Comparison of ENCODE assay signal across 13 cellular contexts in genomic region chrX:37754518-37754917, GRCh38. TPM values are rescaled to one million over a fixed set of nuclear protein-coding genes. Genes with fewer than 3 reads are reported as not detected.
DNase-seq lines count a peak whose midpoint lies in the region; ATAC-seq and TF ChIP-seq lines count a peak whose summit lies in the region.
"Had no signal": no experiment of that assay in that cellular context is flagged by ENCODE, and none has a peak within 500 bp of the region (broad histone marks: within the 10 kb centered on the region; RNA-seq: fewer than 3 reads in every experiment).

No MANE protein-coding gene starts in this region.

- no peak for TF ChIP-seq POLR2A in heart left ventricle (IDR thresholded peaks at IDR 0.05)

- H3K27ac ChIP-seq in BLaER1 treated with 17β-estradiol and CSF1 and Interleukin-3, amounts not matched to agents 10 nM and 100 nM = peak overlapping the region; percentile 53 to 97 (median 94); a peak in 21 of 22 replicates
- H3K27ac ChIP-seq in MM.1S (ENCODE audit: low read length) (peak overlapping the region; percentile 99), SK-N-SH (ENCODE audit: low read depth in 2 of 2, low read length in 1 of 2) (no peak overlapping the region), heart left ventricle (peak overlapping the region in 1 of 12 donors; percentile 81)

- CTCF ChIA-PET in SK-N-SH (lab: Yijun Ruan, JAX) = interaction anchor here (1.6 kb wide), 1 partner anchor 9 kb away, joined by 6 read pairs; no protein-coding TSS in a partner anchor

- H3K36me3 ChIP-seq in BLaER1 treated with 17β-estradiol and CSF1 and Interleukin-3, amounts not matched to agents 10 nM and 100 nM = no peaks in the 10 kb centered on the region; a peak in 4 of 22 replicates
- no peaks in the 10 kb centered on the region for H3K36me3 ChIP-seq in MM.1S (replicated peaks; ENCODE audit: insufficient read depth, low read length)
- no peaks in the 10 kb centered on the region for H3K36me3 ChIP-seq in SK-N-SH (replicated peaks in 1 of 2; ENCODE audit: control insufficient read depth in 1 of 2, insufficient read depth in 2 of 2, low read length in 1 of 2)
- no peaks in the 10 kb centered on the region for H3K36me3 ChIP-seq in heart left ventricle
- H3K36me3 ChIP-seq: BE2C had no signal

- H4K20me1 ChIP-seq in BLaER1 treated with 17β-estradiol and CSF1 and Interleukin-3, amounts not matched to agents 10 nM and 100 nM = no peaks in the 10 kb centered on the region
- H4K20me1 ChIP-seq in MM.1S (ENCODE audit: insufficient read depth, low read length) = no peaks in the 10 kb centered on the region
- no peaks in the 10 kb centered on the region for H4K20me1 ChIP-seq in SK-N-SH (ENCODE audit: insufficient read depth)

- H3K4me1 ChIP-seq in BLaER1 treated with 17β-estradiol and CSF1 and Interleukin-3, amounts not matched to agents 10 nM and 100 nM = peaks cover 48 to 84% (median 53%) of the 10 kb centered on the region in 10 experiments
- H3K4me1 ChIP-seq in MM.1S (ENCODE audit: low read length) (peaks cover 54% of the 10 kb centered on the region), SK-N-SH (ENCODE audit: control insufficient read depth in 1 of 2, insufficient read depth in 2 of 2, low read depth in 1 of 2, low read length in 1 of 2) (no peaks in the 10 kb centered on the region), heart left ventricle (peaks cover 0 to 24% (median 0%) of the 10 kb centered on the region in 12 donors)
- H3K4me1 ChIP-seq: BE2C had no signal

- no peaks in the 10 kb centered on the region for H3K9me2 ChIP-seq in MM.1S (replicated peaks; ENCODE audit: insufficient read depth, low read length)
- no peaks in the 10 kb centered on the region for H3K9me2 ChIP-seq in SK-N-SH

- H3K27me3 ChIP-seq in BLaER1 treated with 17β-estradiol and CSF1 and Interleukin-3, amounts not matched to agents 10 nM and 100 nM = no peaks in the 10 kb centered on the region
- no peaks in the 10 kb centered on the region for H3K27me3 ChIP-seq in MM.1S (replicated peaks; ENCODE audit: insufficient read depth, low read length)
- H3K27me3 ChIP-seq in SK-N-SH (ENCODE audit: insufficient read depth) = no peaks in the 10 kb centered on the region
- no peaks in the 10 kb centered on the region for H3K27me3 ChIP-seq in heart left ventricle
- H3K27me3 ChIP-seq: BE2C had no signal

- H3K79me2 ChIP-seq in MM.1S (ENCODE audit: low read length) = no peaks in the 10 kb centered on the region
- no peaks in the 10 kb centered on the region for H3K79me2 ChIP-seq in SK-N-SH (ENCODE audit: insufficient read depth)

- peak overlapping the region; percentile 77 to 94 (median 86) for H3K4me2 ChIP-seq in BLaER1 treated with 17β-estradiol and CSF1 and Interleukin-3, amounts not matched to agents 10 nM and 100 nM
- peak overlapping the region; percentile 61 for H3K4me2 ChIP-seq in MM.1S (ENCODE audit: low read depth, low read length)
- H3K4me2 ChIP-seq in SK-N-SH = no peak overlapping the region

- WGBS in SK-N-SH (ENCODE audit: low lambda C conversion rate) = 14% methylated on average over 2 of the region's 2 CpGs
- whole genome bisulfite sequencing in heart left ventricle, 4 donors = 79 to 96% (median 86%) methylated on average over 2 of the region's 2 CpGs

- ATAC-seq in GM19043 (IDR thresholded peaks at IDR 0.05; ENCODE audit: low read depth, unreplicated experiment) (peak; percentile 13), HG02840 (IDR thresholded peaks at IDR 0.05; ENCODE audit: low FRiP score, unreplicated experiment) (peak; percentile 17), heart left ventricle (no peak)

- TF ChIP-seq CTCF in MM.1S (IDR thresholded peaks at IDR 0.05; ENCODE audit: low read length) = no peak
- TF ChIP-seq CTCF in SK-N-SH (IDR thresholded peaks at IDR 0.05) = no peak
- TF ChIP-seq CTCF in heart left ventricle (IDR thresholded peaks at IDR 0.05) = no peak

- TF ChIP-seq RAD21 in SK-N-SH (IDR thresholded peaks at IDR 0.05; ENCODE audit: low read length) = no peak

- H3K9me3 ChIP-seq in BLaER1 treated with 17β-estradiol and CSF1 and Interleukin-3, amounts not matched to agents 10 nM and 100 nM (replicated peaks in 1 of 11) = peaks cover 0 to 75% (median 58%) of the 10 kb centered on the region in 11 experiments; a peak in 18 of 22 replicates
- H3K9me3 ChIP-seq in MM.1S (replicated peaks; ENCODE audit: insufficient read depth, low read length) = 0 out of 2 replicates have a peak, but pooled peaks cover 3% of the 10 kb centered on the region
- no peaks in the 10 kb centered on the region for H3K9me3 ChIP-seq in SK-N-SH
- no peaks in the 10 kb centered on the region for H3K9me3 ChIP-seq in heart left ventricle
- H3K9me3 ChIP-seq: BE2C had no signal

- peak overlapping the region in 6 of 10 experiments; percentile 2 to 38 (median 14); a peak in 7 of 20 replicates for H3K4me3 ChIP-seq in BLaER1 treated with 17β-estradiol and CSF1 and Interleukin-3, amounts not matched to agents 10 nM and 100 nM
- H3K4me3 ChIP-seq in MM.1S (ENCODE audit: low read length) (no peak overlapping the region; the same call in 1 of the 2 replicates), SK-N-SH (ENCODE audit: low read depth in 2 of 2, low read length in 1 of 2) (no peak overlapping the region), heart left ventricle (no peak overlapping the region)

- POLR2A ChIA-PET in SK-N-SH (lab: Yijun Ruan, JAX) = no interaction called here

- intact Hi-C loops in heart left ventricle (cut with DNase I) = no loop called here

- H2AFZ ChIP-seq in MM.1S (ENCODE audit: low read length) (peak overlapping the region; percentile 44; the same call in 1 of the 2 replicates), SK-N-SH (ENCODE audit: low read depth) (no peak overlapping the region)

- no peak for TF ChIP-seq EP300 in SK-N-SH (IDR thresholded peaks at IDR 0.05; ENCODE audit: borderline replicate concordance in 1 of 2, low read depth in 1 of 2, low read length in 1 of 2)

- H3K9ac ChIP-seq in BLaER1 treated with 17β-estradiol and CSF1 and Interleukin-3, amounts not matched to agents 10 nM and 100 nM = peak overlapping the region; percentile 31 to 86 (median 80); a peak in 20 of 22 replicates
- H3K9ac ChIP-seq in MM.1S (ENCODE audit: low read length) (peak overlapping the region; percentile 28; the same call in 1 of the 2 replicates), SK-N-SH (no peak overlapping the region)

- DNase-seq in MM.1S (no peak), SK-N-SH (no peak), heart left ventricle (no peak), NCI-H2171 (lab: John Stamatoyannopoulos, UW) (no peak), T-helper 9 cell (no peak)
- DNase-seq: BE2C, NCI-H146 had no signal

- H3F3A ChIP-seq in MM.1S (ENCODE audit: insufficient read depth, low read length) (peaks cover 28% of the 10 kb centered on the region), SK-N-SH (replicated peaks; ENCODE audit: insufficient read depth) (no peaks in the 10 kb centered on the region)

TF ChIP-seq in SK-N-SH, 30 proteins besides CTCF, POLR2A, EP300 and RAD21:
- TF ChIP-seq TCF12 (IDR thresholded peaks at IDR 0.05) (no peak), RXRA (IDR thresholded peaks at IDR 0.05; ENCODE audit: borderline replicate concordance, low read depth) (no peak), GABPA (IDR thresholded peaks at IDR 0.05; ENCODE audit: low read depth) (no peak), NFIC (IDR thresholded peaks at IDR 0.05; ENCODE audit: borderline replicate concordance) (no peak)

RNA-seq across cellular contexts. Expression of gene CYBB, which starts 25.3 kb away (rescaled TPM):
- not detected in 2 replicates for polyA plus RNA-seq in SK-N-SH (2012; rRNA removed)
- polyA plus RNA-seq in SK-N-SH (2012; cell fraction: cytosol; rRNA removed) = not detected in 2 replicates
- polyA plus RNA-seq in SK-N-SH (2012; cell fraction: nucleus; rRNA removed) = not detected in 2 replicates
- 100 to 1,000 TPM in 1 of 9 donors, 10 to 100 TPM in 3, 1 to 10 TPM in 5; 5.6 to 180 (median 9.3) TPM for total RNA-seq in heart left ventricle
- 1 to 10 TPM; 1.4 to 3.5 TPM for polyA plus RNA-seq in heart left ventricle
- total RNA-seq: activated CD4-positive, alpha-beta T cell treated with anti-CD3 and anti-CD28 coated beads, Interleukin-2, amount 10 ng/mL, durations not matched to agents 24 days and 14 days; endothelial cell of umbilical vein; RPMI7951 had no signal
- polyA plus RNA-seq: endothelial cell of umbilical vein had no signal

Comparison
In these comparisons a context has a peak if more than half of its experiments do, and no peak if none do; other contexts are left out.
1. H3K27ac ChIP-seq: peak in BLaER1 treated with 17β-estradiol and CSF1 and Interleukin-3, amounts not matched to agents 10 nM and 100 nM (11 of 11) and MM.1S (single experiment); none in SK-N-SH (0 of 2).
2. H3K4me3 ChIP-seq: peak in BLaER1 treated with 17β-estradiol and CSF1 and Interleukin-3, amounts not matched to agents 10 nM and 100 nM (6 of 10); none in MM.1S (single experiment), SK-N-SH (0 of 2) and heart left ventricle (0 of 12).
3. ATAC-seq: peak in GM19043 (single experiment) and HG02840 (single experiment); none in heart left ventricle (0 of 4).